8 cellular contexts compared by ENCODE assay signal in genomic region chrX:39149761-39150160, GRCh38.
DNase-seq lines count a peak whose midpoint lies in the region; ATAC-seq and TF ChIP-seq lines count a peak whose summit lies in the region.

No MANE protein-coding gene starts in this region.

- peak; percentile 35 to 70 (median 63) for TF ChIP-seq CTCF in esophagus squamous epithelium (IDR thresholded peaks at IDR 0.05)
- peak; percentile 75 for TF ChIP-seq CTCF in nephron progenitor cell (IDR thresholded peaks at IDR 0.05)
- peak; percentile 29 to 63 (median 44) for TF ChIP-seq CTCF in thyroid gland (IDR thresholded peaks at IDR 0.05)

- H3K36me3 Mint-ChIP-seq in nephron progenitor cell (ENCODE audit: low read depth) = no peaks in the 10 kb centered on the region

- H3K27ac ChIP-seq in esophagus squamous epithelium (no peak overlapping the region), thyroid gland (no peak overlapping the region)

- H3K4me3 Mint-ChIP-seq in nephron progenitor cell = no peak overlapping the region

- H3K4me3 ChIP-seq in esophagus squamous epithelium (no peak overlapping the region), thyroid gland (replicated peaks in 1 of 3) (no peak overlapping the region)

- no peaks in the 10 kb centered on the region for H3K27me3 Mint-ChIP-seq in nephron progenitor cell (ENCODE audit: low read depth, poor library complexity)

- intact Hi-C loops in esophagus squamous epithelium (cut with DNase I) = loop anchor here (10.0 kb wide), 1 partner anchor 385 kb away; no protein-coding TSS in a partner anchor
- intact Hi-C loops in thyroid gland (cut with DNase I) = loop anchor here (10.0 kb wide), 1 partner anchor 385 kb away; no protein-coding TSS in a partner anchor

- no peaks in the 10 kb centered on the region for H3K9me3 ChIP-seq in esophagus squamous epithelium
- H3K9me3 ChIP-seq in thyroid gland = no peaks in the 10 kb centered on the region

- peaks cover 21% of the 10 kb centered on the region for H3K9me3 Mint-ChIP-seq in nephron progenitor cell

- H3K4me1 ChIP-seq in esophagus squamous epithelium (no peaks in the 10 kb centered on the region), thyroid gland (no peaks in the 10 kb centered on the region)

- 7 to 27% methylated on average over 7 to 8 of the region's 8 CpGs for whole genome bisulfite sequencing in esophagus squamous epithelium, 2 donors
- WGBS in thyroid gland, 2 donors = 23% methylated on average over 8 of the region's 8 CpGs

- TF ChIP-seq POLR2A in esophagus squamous epithelium (IDR thresholded peaks at IDR 0.05) (no peak), thyroid gland (IDR thresholded peaks at IDR 0.05) (no peak)

- ATAC-seq in GM19397 (IDR thresholded peaks at IDR 0.05; ENCODE audit: unreplicated experiment) = no peak

- H3K36me3 ChIP-seq in esophagus squamous epithelium (no peaks in the 10 kb centered on the region), thyroid gland (no peaks in the 10 kb centered on the region)

- no peaks in the 10 kb centered on the region for H3K27me3 ChIP-seq in esophagus squamous epithelium
- H3K27me3 ChIP-seq in thyroid gland = no peaks in the 10 kb centered on the region

- DNase-seq in SIG-M5 treated with dmso at 0.1 percent for 504 hours (lab: John Stamatoyannopoulos, UW; ENCODE audit: unreplicated experiment) = peak; percentile 47
- no peak for DNase-seq in SIG-M5 (lab: John Stamatoyannopoulos, UW)
- peak; percentile 15 for DNase-seq in NCI-H524 treated with DMSO at 0.1 percent for 48 hours (lab: John Stamatoyannopoulos, UW)
- peak; percentile 23 to 25 for DNase-seq in activated CD8-positive, alpha-beta memory T cell treated with anti-CD3 and anti-CD28 coated beads for 4 hours (ENCODE audit: low read depth in 2 of 2)
- DNase-seq in esophagus squamous epithelium (lab: John Stamatoyannopoulos, UW) = no peak
- peak; percentile 71 for DNase-seq in nephron progenitor cell
- DNase-seq in thyroid gland = peak; percentile 65 to 78

- H3K4me1 Mint-ChIP-seq in nephron progenitor cell = peaks cover 14% of the 10 kb centered on the region

- H3K27ac Mint-ChIP-seq in nephron progenitor cell = no peak overlapping the region

Comparison
In these comparisons a context has a peak if more than half of its experiments do, and no peak if none do; other contexts are left out.
1. DNase-seq: peak in SIG-M5 treated with dmso at 0.1 percent for 504 hours (single experiment), NCI-H524 treated with DMSO at 0.1 percent for 48 hours (single experiment), activated CD8-positive, alpha-beta memory T cell treated with anti-CD3 and anti-CD28 coated beads for 4 hours (2 of 2), nephron progenitor cell (single experiment) and thyroid gland (2 of 2); none in SIG-M5 (single experiment) and esophagus squamous epithelium (single experiment).
2. Peak in every context shown above with its lines, with median percentiles within 50 percentile points of each other: CTCF ChIP-seq.